In the genomic region with DNA sequence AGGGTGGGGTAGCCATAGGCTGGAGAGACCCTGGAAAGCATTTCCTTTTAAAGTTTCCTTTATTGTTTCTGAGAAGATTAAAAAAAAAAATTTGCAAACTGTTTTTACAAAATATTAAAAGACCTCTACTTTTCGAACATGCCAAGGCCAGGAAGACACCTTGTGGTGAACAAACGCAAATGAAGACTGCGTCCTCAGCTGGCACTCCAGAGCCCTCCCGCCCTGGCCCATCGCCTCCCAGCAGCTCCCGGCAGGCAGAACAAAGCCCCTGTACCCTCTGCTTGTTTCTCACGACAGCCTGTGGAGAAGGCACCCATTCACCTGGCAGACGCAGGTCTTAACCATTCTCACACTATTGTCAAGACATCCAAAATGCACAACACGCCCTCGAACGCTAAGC, we compare ENCODE assay signal across 29 cellular contexts. TPM values are rescaled to one million over a fixed set of nuclear protein-coding genes. Genes with fewer than 3 reads are reported as not detected.
A peak's percentile ranks its signal among the peaks of the same experiment; 100 is the strongest.
DNase-seq lines count a peak whose midpoint lies in the region; ATAC-seq, FAIRE-seq and TF ChIP-seq lines count a peak whose summit lies in the region.
"Had no signal": no experiment of that assay in that cellular context is flagged by ENCODE, and none has a peak within 500 bp of the region (broad histone marks: within the 10 kb centered on the region; RNA-seq: fewer than 3 reads in every experiment).

No MANE protein-coding gene starts in this region.

- no peak overlapping the region for H2AK5ac ChIP-seq in H1 (ENCODE audit: low read depth, low read length)

- H3K23me2 ChIP-seq in H1 (ENCODE audit: low read depth, low read length): no peaks in the 10 kb centered on the region

- peak overlapping the region; percentile 75; the same call in 1 of the 2 replicates for H2BK15ac ChIP-seq in H1 (ENCODE audit: low read length)

- H2BK12ac ChIP-seq in H1 (ENCODE audit: low read depth, low read length): no peak overlapping the region

- H3K9me3 ChIP-seq in BE2C: no peaks in the 10 kb centered on the region
- no peaks in the 10 kb centered on the region for H3K9me3 ChIP-seq in WERI-Rb-1 (ENCODE audit: severe bottlenecking)
- no peaks in the 10 kb centered on the region for H3K9me3 ChIP-seq in H1 (ENCODE audit: insufficient read depth in 2 of 2, low read depth in 1 of 2, low read length in 1 of 2)
- H3K9me3 ChIP-seq: left ventricle myocardium inferior, uterus had no signal

- TF ChIP-seq EP300 in H1 (IDR thresholded peaks at IDR 0.05; ENCODE audit: borderline replicate concordance in 1 of 2, low read depth in 2 of 2, low read length in 2 of 2): no peak

- H2BK120ac ChIP-seq in H1 (replicated peaks; ENCODE audit: low read depth, low read length): no peak overlapping the region

- H3K79me1 ChIP-seq in H1 (ENCODE audit: low read depth, low read length): no peaks in the 10 kb centered on the region; the same call in 1 of the 2 replicates

- peaks cover 10% of the 10 kb centered on the region; the same call in 2 of the 3 replicates for H3K4me1 Mint-ChIP-seq in GM23338
- H3K4me1 Mint-ChIP-seq: naive B cell had no signal

- no peak overlapping the region for H2BK5ac ChIP-seq in H1 (ENCODE audit: low read depth, low read length)

- TF ChIP-seq RAD21 in H1 (IDR thresholded peaks at IDR 0.05 in 1 of 2, conservative IDR thresholded peaks at IDR 0.05 in 1 of 2; ENCODE audit: low read depth in 2 of 2, low read length in 2 of 2): peak; percentile 9 to 15; a peak in 3 of 4 replicates

- no peak for FAIRE-seq in H1 (lab: Jason Lieb, UNC)
- FAIRE-seq: endothelial cell of umbilical vein, islet of Langerhans, RCC 7860 had no signal

- no peak for TF ChIP-seq POLR2A in H1 (IDR thresholded peaks at IDR 0.05; ENCODE audit: control extremely low read depth in 1 of 2, low read depth in 2 of 2, low read length in 2 of 2)

- ATAC-seq in GM23338 (peak; percentile 77), foreskin keratinocyte (no peak)
- ATAC-seq: activated T-cell treated with anti-CD3 and anti-CD28 coated beads, Interleukin-2, amount 50 U/mL, for 72 hours had no signal

- H3K27ac Mint-ChIP-seq in GM23338: peak overlapping the region; percentile 72; the same call in 1 of the 2 replicates
- H3K27ac Mint-ChIP-seq: activated naive CD4-positive, alpha-beta T cell treated with anti-CD3 and anti-CD28 coated beads, Interleukin-2, amount 10 ng/mL, durations not matched to agents 7 days and 5 days had no signal

- H3K36me3 Mint-ChIP-seq in GM23338 (ENCODE audit: low read depth): peaks cover 10% of the 10 kb centered on the region; the same call in 2 of the 3 replicates

- H3K27me3 ChIP-seq in BE2C (no peaks in the 10 kb centered on the region), GM23338 (ENCODE audit: insufficient read depth) (no peaks in the 10 kb centered on the region), WERI-Rb-1 (ENCODE audit: insufficient read depth, low read depth, severe bottlenecking) (no peaks in the 10 kb centered on the region), H1 (replicated peaks in 1 of 4; ENCODE audit: control insufficient read depth in 3 of 4, extremely low read depth in 1 of 4, insufficient read depth in 3 of 4, low read length in 3 of 4) (no peaks in the 10 kb centered on the region), foreskin keratinocyte (no peaks in the 10 kb centered on the region)
- H3K27me3 ChIP-seq: cardiac muscle cell, uterus had no signal

- H3K4me3 ChIP-seq in BE2C (ENCODE audit: low read depth, low read length) (no peak overlapping the region), GM23338 (no peak overlapping the region), WERI-Rb-1 (ENCODE audit: low read depth, low read length) (no peak overlapping the region), H1 (ENCODE audit: extremely low read depth in 1 of 4, insufficient read depth in 2 of 4, low read depth in 3 of 4, low read length in 4 of 4) (no peak overlapping the region), coronary artery (no peak overlapping the region)
- H3K4me3 ChIP-seq: cardiac muscle cell, left ventricle myocardium inferior, uterus had no signal

- H3K4me3 Mint-ChIP-seq in GM23338: no peak overlapping the region
- H3K4me3 Mint-ChIP-seq: activated naive CD4-positive, alpha-beta T cell treated with anti-CD3 and anti-CD28 coated beads, Interleukin-2, amount 10 ng/mL, durations not matched to agents 7 days and 5 days; activated T-cell treated with anti-CD3 and anti-CD28 coated beads, Interleukin-2, amount 50 U/mL, for 72 hours; naive B cell had no signal

- H3K14ac ChIP-seq in H1 (ENCODE audit: insufficient read length): no peak overlapping the region

- POLR2A ChIA-PET in H1 (lab: Charles Lee; ENCODE audit: partially characterized antibody): no interaction called here

- H3K9ac ChIP-seq in H1 (replicated peaks in 1 of 4; ENCODE audit: extremely low read depth in 1 of 4, low read depth in 3 of 4, low read length in 3 of 4): no peak overlapping the region

- H4K5ac ChIP-seq in H1 (ENCODE audit: insufficient read length, low read depth, low read length): no peak overlapping the region

- H2BK20ac ChIP-seq in H1 (ENCODE audit: low read length): no peak overlapping the region

- TF ChIP-seq CTCF in BE2C (IDR thresholded peaks at IDR 0.05; ENCODE audit: low read depth, low read length) (peak; percentile 31; the same call in 1 of the 2 replicates), GM23338 (conservative IDR thresholded peaks at IDR 0.05; ENCODE audit: low read depth in 2 of 2) (peak; percentile 13 to 16; a peak in 2 of 4 replicates), WERI-Rb-1 (IDR thresholded peaks at IDR 0.05; ENCODE audit: low read depth, low read length) (peak; percentile 18; the same call in 1 of the 2 replicates), H1 (IDR thresholded peaks at IDR 0.05; ENCODE audit: control extremely low read depth in 1 of 3, insufficient read depth in 1 of 3, low read depth in 1 of 3, low read length in 3 of 3) (peak in 2 of 3 experiments; percentile 16 to 22; a peak in 2 of 4 replicates), coronary artery (IDR thresholded peaks at IDR 0.05) (no peak), foreskin keratinocyte (conservative IDR thresholded peaks at IDR 0.05) (no peak)

- no peak for DNase-seq in BE2C
- DNase-seq in GM23338 (ENCODE audit: low spot score): peak; percentile 38
- no peak for DNase-seq in WERI-Rb-1
- DNase-seq in H1 (ENCODE audit: low read depth in 1 of 2, low spot score in 2 of 2): peak in 1 of 2 experiments; percentile 44
- no peak for DNase-seq in coronary artery (ENCODE audit: low spot score)
- no peak for DNase-seq in iPS-NIHi7 (ENCODE audit: extremely low spot score)
- DNase-seq in activated CD4-positive, alpha-beta T cell treated with anti-CD3 and anti-CD28 coated beads, Interleukin-2, amount 50 U/mL, for 4 hours: no peak
- DNase-seq in foreskin keratinocyte: no peak
- DNase-seq: activated naive CD4-positive, alpha-beta T cell treated with anti-CD3 and anti-CD28 coated beads, Interleukin-2, amount 10 ng/mL, durations not matched to agents 7 days and 5 days; activated T-cell treated with anti-CD3 and anti-CD28 coated beads, Interleukin-2, amount 50 U/mL, for 72 hours; anterior cingulate cortex; Calu3; IMR-90; left ventricle myocardium inferior; naive B cell; NCI-H1092; NCI-H187; NCI-H2171 treated with DMSO at 0.1 percent for 48 hours; NCI-H510A treated with DMSO at 0.1 percent for 48 hours; occipital lobe; stimulated activated CD4-positive, alpha-beta T cell treated with anti-CD3 and anti-CD28 coated beads, Interleukin-15, amount 100 ng/mL, for 24 hours; stimulated activated naive CD4-positive, alpha-beta T cell treated with Interleukin-2 at 50 U/mL for 16 hours; T-helper 1 cell; uterus had no signal

- CTCF ChIA-PET in H1 (lab: Charles Lee; ENCODE audit: partially characterized antibody): interaction anchor here (0.7 to 1.0 kb wide), 5 partner anchors 9 to 116 kb away, joined by 3 to 5 read pairs (median 3); no protein-coding TSS in a partner anchor

- no peak overlapping the region for H3K4ac ChIP-seq in H1 (replicated peaks; ENCODE audit: insufficient read length, low read depth, low read length)

- no peak overlapping the region for H3K23ac ChIP-seq in H1 (ENCODE audit: insufficient read length)

- H4K20me1 ChIP-seq in GM23338 (replicated peaks; ENCODE audit: insufficient read depth): 0 out of 2 replicates have a peak, but pooled peaks cover 6% of the 10 kb centered on the region
- peaks cover 0 to 2% of the 10 kb centered on the region in 2 experiments for H4K20me1 ChIP-seq in H1 (replicated peaks in 1 of 2; ENCODE audit: control insufficient read depth in 1 of 2, insufficient read depth in 2 of 2, low read length in 2 of 2)

- no peaks in the 10 kb centered on the region for H3K9me3 Mint-ChIP-seq in GM23338
- H3K9me3 Mint-ChIP-seq: activated T-cell treated with anti-CD3 and anti-CD28 coated beads, Interleukin-2, amount 50 U/mL, for 72 hours; naive B cell had no signal

- H3K18ac ChIP-seq in H1 (ENCODE audit: extremely low read depth, low read length): no peak overlapping the region

- H3K4me1 ChIP-seq in BE2C (no peaks in the 10 kb centered on the region), GM23338 (ENCODE audit: insufficient read depth) (no peaks in the 10 kb centered on the region), H1 (replicated peaks in 1 of 4; ENCODE audit: control insufficient read depth in 3 of 4, insufficient read depth in 4 of 4, low read length in 3 of 4) (no peaks in the 10 kb centered on the region; a peak in 1 of 7 replicates), foreskin keratinocyte (no peaks in the 10 kb centered on the region)
- H3K4me1 ChIP-seq: uterus had no signal

- H3K36me3 ChIP-seq in BE2C: no peaks in the 10 kb centered on the region
- H3K36me3 ChIP-seq in GM23338 (ENCODE audit: insufficient read depth): no peaks in the 10 kb centered on the region
- no peaks in the 10 kb centered on the region; the same call in 1 of the 2 replicates for H3K36me3 ChIP-seq in WERI-Rb-1
- peaks cover 0 to 7% (median 2%) of the 10 kb centered on the region in 4 experiments; a peak in 3 of 8 replicates for H3K36me3 ChIP-seq in H1 (ENCODE audit: control insufficient read depth in 2 of 4, insufficient read depth in 4 of 4, low read length in 3 of 4)
- H3K36me3 ChIP-seq: cardiac muscle cell, uterus had no signal

- H4K91ac ChIP-seq in H1 (replicated peaks; ENCODE audit: insufficient read length, low read length): no peak overlapping the region

- H3F3A ChIP-seq in GM23338 (replicated peaks; ENCODE audit: low read depth): no peaks in the 10 kb centered on the region

- H3K79me2 ChIP-seq in GM23338 (replicated peaks; ENCODE audit: insufficient read depth) (no peaks in the 10 kb centered on the region), H1 (ENCODE audit: control insufficient read depth in 1 of 2, insufficient read depth in 2 of 2, low read length in 2 of 2) (no peaks in the 10 kb centered on the region)

- H2AFZ ChIP-seq in GM23338 (no peak overlapping the region), H1 (ENCODE audit: low read length) (no peak overlapping the region)

- H4K8ac ChIP-seq in H1 (ENCODE audit: extremely low read depth, insufficient read depth, low read length): no peak overlapping the region

- H3K27ac ChIP-seq in GM23338 (ENCODE audit: low read depth) (no peak overlapping the region), WERI-Rb-1 (no peak overlapping the region), H1 (ENCODE audit: low read depth, low read length) (no peak overlapping the region), coronary artery (no peak overlapping the region), foreskin keratinocyte (no peak overlapping the region)
- H3K27ac ChIP-seq: C4-2B, cardiac muscle cell, left ventricle myocardium inferior, uterus had no signal

- no peak overlapping the region for H3K56ac ChIP-seq in H1 (replicated peaks; ENCODE audit: insufficient read length, low read depth, low read length)

- no peaks in the 10 kb centered on the region for H3K9me2 ChIP-seq in GM23338 (ENCODE audit: insufficient read depth)

- H3K27me3 Mint-ChIP-seq in GM23338 (ENCODE audit: insufficient read depth, low read depth, poor library complexity): peaks cover 2% of the 10 kb centered on the region
- H3K27me3 Mint-ChIP-seq: activated naive CD4-positive, alpha-beta T cell treated with anti-CD3 and anti-CD28 coated beads, Interleukin-2, amount 10 ng/mL, durations not matched to agents 7 days and 5 days; naive B cell had no signal

- 85% methylated on average over 11 of the region's 11 CpGs; no CpG with 5 or more reads in 1 of the 2 experiments for WGBS in H1 (ENCODE audit: extremely low coverage in 1 of 2, insufficient coverage in 1 of 2, insufficient read length in 1 of 2, insufficient replicate concordance in 2 of 2, low coverage in 1 of 2, low lambda C conversion rate in 2 of 2, missing lambda C conversion rate in 1 of 2), 2 experiments

- H3K4me2 ChIP-seq in GM23338 (no peak overlapping the region), H1 (ENCODE audit: insufficient read depth in 1 of 2, low read depth in 2 of 2, low read length in 2 of 2) (no peak overlapping the region)

RNA-seq across cellular contexts. Expression of gene ESYT2, which starts 56.4 kb away (rescaled TPM):
- polyA plus RNA-seq in BE2C (2012; ENCODE audit: insufficient read depth, insufficient read length, low read depth): 21.7 TPM
- 50.3 and 52.7 TPM in 2 replicates for total RNA-seq in GM23338 (2014; rRNA removed; shearing (Covaris generic))
- polyA plus RNA-seq in GM23338 (2016; fragmentation: Nextera tagmentation; extraction: Ambion mirVana) (9.6 TPM in 2 replicates), H1 (2011; rRNA removed) (19.3 and 27.0 TPM in 2 replicates), foreskin keratinocyte (18.5 and 21.5 TPM in 2 replicates)
- total RNA-seq in H1 (2021; fragmentation: NEBNext Ultra II Directional; extraction: Animal tissue kit (Norgen Biotek cat#: 25700)): 36.5 and 37.5 TPM in 2 replicates
- 27.8 TPM for polyA plus RNA-seq in H1 (2011; cell fraction: cytosol; rRNA removed)
- 39.1 TPM for polyA plus RNA-seq in H1 (2011; cell fraction: nucleus; rRNA removed)
- 26.5 to 35.1 TPM (median 27.7 TPM) in 4 replicates for polyA plus RNA-seq in H1 (2012, experiment 1 of 2)
- 6.7 TPM for polyA plus RNA-seq in H1 (2012, experiment 2 of 2)
- 28.8 TPM for polyA plus RNA-seq in H1 (2013, experiment 1 of 2)
- 31.5 TPM for polyA plus RNA-seq in H1 (2013, experiment 2 of 2)
- 42.9 and 63.2 TPM in 2 replicates for polyA minus RNA-seq in H1 (2011; rRNA and poly(A)+ RNA removed)
- polyA minus RNA-seq in H1 (2011; cell fraction: cytosol; rRNA and poly(A)+ RNA removed): 34.9 TPM
- 36.6 TPM for polyA minus RNA-seq in H1 (2011; cell fraction: nucleus; rRNA and poly(A)+ RNA removed)
- 60.6 and 63.8 TPM in 2 replicates for total RNA-seq in foreskin keratinocyte

Comparison
In these comparisons a context has a peak if more than half of its experiments do, and no peak if none do; other contexts are left out.
1. CTCF ChIP-seq: peak in BE2C (single experiment), GM23338 (2 of 2), WERI-Rb-1 (single experiment) and H1 (2 of 3); none in coronary artery (single experiment) and foreskin keratinocyte (single experiment).